ENCODE assay signal across 8 cellular contexts in the genomic region with DNA sequence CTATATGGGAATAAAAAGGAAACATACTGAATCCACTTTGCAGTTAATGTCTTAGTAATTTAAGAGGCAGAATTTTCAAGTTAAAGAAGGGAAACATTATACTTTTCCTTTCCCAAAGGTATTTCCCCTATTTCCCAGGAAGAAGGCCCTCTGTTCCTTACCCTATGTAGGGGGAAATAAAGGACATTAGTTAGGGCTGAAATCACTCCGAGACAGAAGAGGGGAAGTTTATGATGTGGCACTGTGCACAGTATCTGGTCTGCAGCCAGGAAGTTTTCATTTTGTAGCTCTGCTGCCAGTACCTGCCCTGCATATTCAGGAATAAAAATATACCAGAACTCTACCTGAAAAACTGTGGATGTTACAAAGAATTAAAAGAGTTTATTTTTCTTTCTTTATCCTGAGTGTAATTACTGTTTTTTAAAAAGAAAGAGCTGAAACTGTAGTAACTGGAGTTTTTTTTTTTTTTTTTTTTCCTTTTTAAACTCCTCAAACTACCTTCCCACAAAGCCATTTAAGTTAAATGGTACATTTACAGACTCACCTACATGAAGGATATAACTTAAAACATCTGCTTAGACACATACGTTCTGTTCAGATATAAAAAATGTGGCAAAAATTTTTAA. TPM values are rescaled to one million over a fixed set of nuclear protein-coding genes. Genes with fewer than 3 reads are reported as not detected.
DNase-seq lines count a peak whose midpoint lies in the region; ATAC-seq and TF ChIP-seq lines count a peak whose summit lies in the region.

No MANE protein-coding gene starts in this region.

- 71% methylated on average over 2 of the region's 2 CpGs for WGBS in smooth muscle cell (ENCODE audit: low lambda C conversion rate)

- H3K36me3 ChIP-seq in smooth muscle cell (ENCODE audit: low read depth), result no peaks in the 10 kb centered on the region

- no peaks in the 10 kb centered on the region for H3K79me2 ChIP-seq in smooth muscle cell (ENCODE audit: low read depth)

- peaks cover 0 to 5% (median 0%) of the 10 kb centered on the region in 5 experiments for H3K9me3 Mint-ChIP-seq in brain

- H3K4me3 ChIP-seq in smooth muscle cell, result no peak overlapping the region

- TF ChIP-seq CTCF in brain (conservative IDR thresholded peaks at IDR 0.05), result no peak
- TF ChIP-seq CTCF in smooth muscle cell (IDR thresholded peaks at IDR 0.05; ENCODE audit: borderline replicate concordance, insufficient read depth, poor library complexity, severe bottlenecking), result no peak

- H2AFZ ChIP-seq in smooth muscle cell (ENCODE audit: low read depth), result peak overlapping the region; percentile 37

- DNase-seq in smooth muscle cell (lab: John Stamatoyannopoulos, UW; ENCODE audit: unreplicated experiment) (no peak), NCI-H1105 treated with DMSO at 0.1 percent for 48 hours (lab: John Stamatoyannopoulos, UW) (no peak)
- no peak for DNase-seq in activated CD4-positive, alpha-beta T cell treated with anti-CD3 and anti-CD28 coated beads, Interleukin-2, amount 50 U/mL, for 48 hours
- DNase-seq in stimulated activated CD4-positive, alpha-beta T cell treated with anti-CD3 and anti-CD28 coated beads, Interleukin-4, amount 100 ng/mL, for 4 hours, result no peak

- no peaks in the 10 kb centered on the region for H3K27me3 Mint-ChIP-seq in brain

- H3K9me3 ChIP-seq in smooth muscle cell (replicated peaks; ENCODE audit: low read depth), result no peaks in the 10 kb centered on the region

- H3K4me1 ChIP-seq in smooth muscle cell (ENCODE audit: low read depth), result no peaks in the 10 kb centered on the region

- peaks cover 56% of the 10 kb centered on the region for H3K4me1 Mint-ChIP-seq in brain

- ATAC-seq in GM19395 (IDR thresholded peaks at IDR 0.05; ENCODE audit: unreplicated experiment), result peak; percentile 49
- ATAC-seq in HG03520 (IDR thresholded peaks at IDR 0.05; ENCODE audit: unreplicated experiment), result peak; percentile 30
- no peak for ATAC-seq in GM18519 (IDR thresholded peaks at IDR 0.05; ENCODE audit: low FRiP score, unreplicated experiment)

- H3K36me3 Mint-ChIP-seq in brain, result peaks cover 6% of the 10 kb centered on the region

- no peak overlapping the region for H3K9ac ChIP-seq in smooth muscle cell (ENCODE audit: low read depth)

- H3K4me3 Mint-ChIP-seq in brain, result peak overlapping the region in 4 of 5 experiments; percentile 28 to 80 (median 50)

- H3K27me3 ChIP-seq in smooth muscle cell (ENCODE audit: low read depth), result no peaks in the 10 kb centered on the region

- peak overlapping the region in 2 of 5 experiments; percentile 10 to 42 for H3K27ac Mint-ChIP-seq in brain

- H3K27ac ChIP-seq in smooth muscle cell (ENCODE audit: low read depth), result no peak overlapping the region

- H3F3A ChIP-seq in smooth muscle cell (ENCODE audit: low read depth), result no peaks in the 10 kb centered on the region

- H4K20me1 ChIP-seq in smooth muscle cell (ENCODE audit: low read depth), result no peaks in the 10 kb centered on the region

- H3K4me2 ChIP-seq in smooth muscle cell, result no peak overlapping the region

RNA-seq across cellular contexts. Expression of a gene that starts 7.3 kb away (rescaled TPM):
- polyA plus RNA-seq in brain (ENCODE audit: insufficient read depth, low read depth, low replicate concordance), result 9.8 TPM
- total RNA-seq in smooth muscle cell, result 10.7 and 14.0 TPM in 2 replicates
- polyA plus RNA-seq in smooth muscle cell, result 8.1 and 11.4 TPM in 2 replicates
